23 cellular contexts compared by ENCODE assay signal in the genomic region with DNA sequence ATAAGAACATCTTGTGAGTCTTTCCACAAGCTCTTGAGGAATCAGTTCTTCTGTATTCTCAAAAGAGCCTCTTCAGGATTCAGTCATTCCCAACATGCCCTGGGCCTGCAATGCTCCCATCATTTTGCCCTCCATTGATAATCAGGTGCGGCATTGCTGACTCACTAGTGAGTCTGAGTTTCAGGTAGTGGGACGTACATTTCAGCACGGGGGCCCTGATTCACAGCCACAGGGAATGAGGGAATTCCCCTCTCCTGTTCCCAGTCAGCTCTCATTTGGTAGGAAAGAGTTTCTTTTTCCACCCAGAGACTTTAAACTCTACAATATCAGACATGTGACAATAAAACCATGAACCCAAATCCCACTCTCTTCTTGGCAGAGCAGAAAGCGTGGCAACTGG. TPM values are rescaled to one million over a fixed set of nuclear protein-coding genes. Genes with fewer than 3 reads are reported as not detected.
"Had no signal": no experiment of that assay in that cellular context is flagged by ENCODE, and none has a peak within 500 bp of the region (broad histone marks: within the 10 kb centered on the region; RNA-seq: fewer than 3 reads in every experiment).

No MANE protein-coding gene starts in this region.

- H3K36me3 Mint-ChIP-seq: memory B cell, T-cell, WTC11 had no signal

- H3K27ac Mint-ChIP-seq: activated CD4-positive, alpha-beta T cell treated with anti-CD3 and anti-CD28 coated beads for 36 hours; activated T-cell treated with anti-CD3 and anti-CD28 coated beads, Interleukin-2, amount 50 U/mL, for 24 hours; memory B cell; T-cell; WTC11 had no signal

- ATAC-seq: activated CD4-positive, alpha-beta T cell treated with anti-CD3 and anti-CD28 coated beads for 36 hours; left ventricle myocardium superior; right cardiac atrium; SK-N-SH treated with all-trans-retinoic acid at 6 μM for 48 hours; T-cell; WTC11 had no signal

- H3K4me3 Mint-ChIP-seq: activated CD4-positive, alpha-beta T cell treated with anti-CD3 and anti-CD28 coated beads for 36 hours; activated T-cell treated with anti-CD3 and anti-CD28 coated beads, Interleukin-2, amount 50 U/mL, for 24 hours; memory B cell; T-cell; WTC11 had no signal

- H3K36me3 ChIP-seq: adrenal gland, cardiac muscle cell, stomach, upper lobe of left lung had no signal

- H3K27me3 Mint-ChIP-seq: memory B cell had no signal

- H3K4me1 ChIP-seq: testis had no signal

- DNase-seq: activated CD4-positive, alpha-beta T cell treated with anti-CD3 and anti-CD28 coated beads for 36 hours; activated CD4-positive, alpha-beta T cell treated with anti-CD3 and anti-CD28 coated beads, Interleukin-2, amount 50 U/mL, for 48 hours; activated effector memory CD4-positive, alpha-beta T cell treated with Interleukin-2 at 50 U/mL for 16 hours; activated naive CD4-positive, alpha-beta T cell treated with anti-CD3 and anti-CD28 coated beads, Interleukin-2, amount 50 U/mL, for 16 hours; activated T-cell treated with anti-CD3 and anti-CD28 coated beads, Interleukin-2, amount 50 U/mL, for 24 hours; dermis blood vessel endothelial cell; effector memory CD4-positive, alpha-beta T cell; foreskin melanocyte; head of caudate nucleus; kidney glomerular epithelial cell; left ventricle myocardium superior; occipital lobe; right cardiac atrium; stomach; T-cell; testis; upper lobe of left lung had no signal

- H3K4me3 ChIP-seq: adrenal gland, cardiac muscle cell, stomach, testis, upper lobe of left lung had no signal

- H3K9me3 ChIP-seq: adrenal gland, stomach, testis, upper lobe of left lung had no signal

- H3K27ac ChIP-seq: adrenal gland, cardiac muscle cell, stomach, testis, upper lobe of left lung had no signal

- H3K9me3 Mint-ChIP-seq: activated T-cell treated with anti-CD3 and anti-CD28 coated beads, Interleukin-2, amount 50 U/mL, for 24 hours; memory B cell; WTC11 had no signal

- H3K27me3 ChIP-seq: adrenal gland, testis, upper lobe of left lung had no signal

RNA-seq across cellular contexts. Expression of gene TRAF3IP3, which starts 53.7 kb away (rescaled TPM):
- total RNA-seq: dermis blood vessel endothelial cell, fibroblast of lung had no signal
